In the genomic region with DNA sequence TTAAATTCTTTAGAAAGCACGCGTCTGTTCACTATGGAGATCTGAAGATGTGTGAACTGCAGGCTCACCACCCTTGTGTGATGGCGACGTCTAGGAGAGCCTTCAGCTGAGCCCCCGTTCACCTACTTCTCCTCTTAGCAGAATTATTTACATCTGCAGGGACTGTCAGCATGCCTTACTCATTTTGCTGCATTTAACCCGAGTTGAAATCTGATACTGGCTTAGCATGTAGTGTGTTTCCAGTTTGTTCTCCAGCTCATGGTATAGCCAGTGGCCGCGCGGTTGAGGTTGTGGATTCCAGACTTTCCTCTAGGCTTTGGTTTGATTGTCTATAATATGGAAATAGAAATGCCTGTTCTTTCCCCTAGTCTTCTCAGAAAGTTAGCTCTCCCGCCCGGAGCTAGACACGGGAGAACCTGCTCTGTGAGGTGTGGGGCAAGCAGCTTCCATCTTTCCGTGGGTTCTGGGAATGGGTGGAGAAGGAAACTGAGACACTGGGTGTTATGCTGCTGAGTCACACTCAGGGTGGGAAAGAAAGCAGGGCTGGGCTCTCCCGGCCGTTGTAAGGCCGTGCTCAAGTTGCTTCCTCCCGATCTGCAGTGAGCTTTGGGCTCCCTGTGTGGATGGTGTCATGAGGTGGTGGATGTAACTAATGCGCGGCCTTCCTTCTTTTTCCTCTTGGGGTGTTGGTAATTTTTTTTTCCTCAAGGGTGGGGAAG, we compare ENCODE assay signal across 1 cellular context.
TF ChIP-seq lines count a peak whose summit lies in the region.

No MANE protein-coding gene starts in this region.

TF ChIP-seq in SK-N-SH, 30 proteins besides CTCF, POLR2A, EP300 and RAD21 (continued from another document):
- TF ChIP-seq, protein P1, sequence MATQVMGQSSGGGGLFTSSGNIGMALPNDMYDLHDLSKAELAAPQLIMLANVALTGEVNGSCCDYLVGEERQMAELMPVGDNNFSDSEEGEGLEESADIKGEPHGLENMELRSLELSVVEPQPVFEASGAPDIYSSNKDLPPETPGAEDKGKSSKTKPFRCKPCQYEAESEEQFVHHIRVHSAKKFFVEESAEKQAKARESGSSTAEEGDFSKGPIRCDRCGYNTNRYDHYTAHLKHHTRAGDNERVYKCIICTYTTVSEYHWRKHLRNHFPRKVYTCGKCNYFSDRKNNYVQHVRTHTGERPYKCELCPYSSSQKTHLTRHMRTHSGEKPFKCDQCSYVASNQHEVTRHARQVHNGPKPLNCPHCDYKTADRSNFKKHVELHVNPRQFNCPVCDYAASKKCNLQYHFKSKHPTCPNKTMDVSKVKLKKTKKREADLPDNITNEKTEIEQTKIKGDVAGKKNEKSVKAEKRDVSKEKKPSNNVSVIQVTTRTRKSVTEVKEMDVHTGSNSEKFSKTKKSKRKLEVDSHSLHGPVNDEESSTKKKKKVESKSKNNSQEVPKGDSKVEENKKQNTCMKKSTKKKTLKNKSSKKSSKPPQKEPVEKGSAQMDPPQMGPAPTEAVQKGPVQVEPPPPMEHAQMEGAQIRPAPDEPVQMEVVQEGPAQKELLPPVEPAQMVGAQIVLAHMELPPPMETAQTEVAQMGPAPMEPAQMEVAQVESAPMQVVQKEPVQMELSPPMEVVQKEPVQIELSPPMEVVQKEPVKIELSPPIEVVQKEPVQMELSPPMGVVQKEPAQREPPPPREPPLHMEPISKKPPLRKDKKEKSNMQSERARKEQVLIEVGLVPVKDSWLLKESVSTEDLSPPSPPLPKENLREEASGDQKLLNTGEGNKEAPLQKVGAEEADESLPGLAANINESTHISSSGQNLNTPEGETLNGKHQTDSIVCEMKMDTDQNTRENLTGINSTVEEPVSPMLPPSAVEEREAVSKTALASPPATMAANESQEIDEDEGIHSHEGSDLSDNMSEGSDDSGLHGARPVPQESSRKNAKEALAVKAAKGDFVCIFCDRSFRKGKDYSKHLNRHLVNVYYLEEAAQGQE (IDR thresholded peaks at IDR 0.05; ENCODE audit: low read depth, low read length): no peak
- peak; percentile 38; the same call in 1 of the 2 replicates for TF ChIP-seq YY1 (IDR thresholded peaks at IDR 0.05; ENCODE audit: low read depth)
